ENCODE assay signal across 30 cellular contexts in genomic region chr18:26003817-26004216, GRCh38.
"Had no signal": no experiment of that assay in that cellular context is flagged by ENCODE, and none has a peak within 500 bp of the region (broad histone marks: within the 10 kb centered on the region; RNA-seq: fewer than 3 reads in every experiment).

No MANE protein-coding gene starts in this region.

- DNase-seq: activated B cell treated with CpG ODN at 0.5 μM for 24 hours; activated CD4-positive, alpha-beta memory T cell treated with anti-CD3 and anti-CD28 coated beads for 36 hours; activated CD4-positive, alpha-beta T cell treated with anti-CD3 and anti-CD28 coated beads for 4 hours; activated CD4-positive, alpha-beta T cell treated with anti-CD3 and anti-CD28 coated beads, Interleukin-2, amount 50 U/mL, for 1 hour; activated CD4-positive, CD25-positive, alpha-beta regulatory T cell treated with anti-CD3 and anti-CD28 coated beads, Interleukin-2, amount 50 U/mL, for 72 hours; activated effector memory CD4-positive, alpha-beta T cell treated with anti-CD3 and anti-CD28 coated beads, Interleukin-2, amount 50 U/mL, for 16 hours; activated naive CD4-positive, alpha-beta T cell; activated naive CD4-positive, alpha-beta T cell treated with anti-CD3 and anti-CD28 coated beads, Interleukin-2, amount 50 U/mL, for 16 hours; activated naive CD8-positive, alpha-beta T cell treated with anti-CD3 and anti-CD28 coated beads for 36 hours; activated T-cell treated with anti-CD3 and anti-CD28 coated beads, Interleukin-2, amount 50 U/mL, for 1 hour; activated T-cell treated with anti-CD3 and anti-CD28 coated beads, Interleukin-2, amount 50 U/mL, for 72 hours; amniotic stem cell; aorta; brain microvascular endothelial cell; central memory CD4-positive, alpha-beta T cell; MG63; NCI-H1436; NCI-H187; NCI-H2029 treated with DMSO at 0.1 percent for 48 hours; NCI-H2107; NCI-H2227 treated with DMSO at 0.1 percent for 48 hours; NCI-H446; NCI-H526 treated with DMSO at 0.1 percent for 48 hours; Right ventricle myocardium superior; SW 1271; T-helper 1 cell; T-helper 2 cell; T-helper 9 cell had no signal

- H3K4me3 ChIP-seq: MG63 had no signal

- H3K36me3 ChIP-seq: brain microvascular endothelial cell, MG63 had no signal

- H3K27ac ChIP-seq: brain microvascular endothelial cell, VCaP had no signal

- H3K9me3 ChIP-seq: MG63 had no signal

- ATAC-seq: activated T-cell treated with anti-CD3 and anti-CD28 coated beads, Interleukin-2, amount 50 U/mL, for 72 hours; activated T-helper 17 cell treated with anti-CD3 and anti-CD28 coated beads, Interleukin-2, amount 50 U/mL, for 72 hours had no signal

- H3K27me3 ChIP-seq: brain microvascular endothelial cell, MG63 had no signal
